Comparison of ENCODE assay signal across 13 cellular contexts in the genomic region with DNA sequence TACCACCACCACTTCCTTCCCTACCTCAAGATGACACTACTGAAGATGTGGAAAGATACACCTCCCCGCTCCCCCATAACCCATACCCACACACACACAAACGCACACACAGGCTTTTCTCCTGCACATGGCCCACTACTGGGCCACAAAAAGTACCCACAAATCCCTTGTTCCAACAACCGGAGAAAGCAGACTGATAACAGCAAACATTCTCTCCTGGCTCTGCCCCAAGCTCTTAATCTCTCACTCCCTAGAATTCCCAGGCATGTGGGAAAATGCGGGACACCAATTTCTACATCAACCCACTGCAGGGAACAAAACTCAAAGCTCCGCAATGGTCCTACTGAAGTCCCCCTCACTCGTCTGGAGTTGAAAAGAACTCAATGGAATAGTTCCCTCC.
A peak's percentile ranks its signal among the peaks of the same experiment; 100 is the strongest.
DNase-seq lines count a peak whose midpoint lies in the region; TF ChIP-seq lines count a peak whose summit lies in the region.
"Had no signal": no experiment of that assay in that cellular context is flagged by ENCODE, and none has a peak within 500 bp of the region (broad histone marks: within the 10 kb centered on the region; RNA-seq: fewer than 3 reads in every experiment).

No MANE protein-coding gene starts in this region.

- WGBS in esophagus muscularis mucosa: 80% methylated on average over 6 of the region's 6 CpGs

- H3K4me1 ChIP-seq in esophagus muscularis mucosa (no peaks in the 10 kb centered on the region), mucosa of stomach (ENCODE audit: control insufficient read depth, insufficient read depth, low read length) (peaks cover 46% of the 10 kb centered on the region)

- H3K36me3 ChIP-seq in esophagus muscularis mucosa: no peaks in the 10 kb centered on the region
- no peaks in the 10 kb centered on the region for H3K36me3 ChIP-seq in mucosa of stomach (ENCODE audit: control insufficient read depth, insufficient read depth, low read length)
- H3K36me3 ChIP-seq: BE2C had no signal

- no peak for TF ChIP-seq CTCF in esophagus muscularis mucosa (IDR thresholded peaks at IDR 0.05)

- no peak overlapping the region for H3K9ac ChIP-seq in mucosa of stomach (ENCODE audit: low read length)

- DNase-seq in Jurkat, Clone E6-1 (ENCODE audit: low read depth, low spot score): peak; percentile 12
- DNase-seq in amniotic epithelial cell (ENCODE audit: low read depth): peak; percentile 27
- peak; percentile 53 for DNase-seq in esophagus muscularis mucosa (ENCODE audit: extremely low spot score)
- no peak for DNase-seq in HuH-7.5 (ENCODE audit: low spot score)
- DNase-seq in GF-D8 (lab: John Stamatoyannopoulos, UW): no peak
- no peak for DNase-seq in D341Med (ENCODE audit: low spot score)
- DNase-seq: BE2C; CD8-positive, alpha-beta T cell; COR-L47 had no signal

- H3K27ac ChIP-seq in esophagus muscularis mucosa (replicated peaks in 1 of 4): no peak overlapping the region
- H3K27ac ChIP-seq: C4-2B, HL-60 had no signal

- TF ChIP-seq EP300 in esophagus muscularis mucosa (IDR thresholded peaks at IDR 0.05): no peak

- H3K4me3 ChIP-seq in Jurkat, Clone E6-1 (ENCODE audit: low read length): no peak overlapping the region
- H3K4me3 ChIP-seq in esophagus muscularis mucosa: no peak overlapping the region
- H3K4me3 ChIP-seq in mucosa of stomach (ENCODE audit: low read length): peak overlapping the region; percentile 10
- H3K4me3 ChIP-seq: A549 had no signal

- H3K9me3 ChIP-seq in esophagus muscularis mucosa: no peaks in the 10 kb centered on the region
- H3K9me3 ChIP-seq in mucosa of stomach (ENCODE audit: control insufficient read depth, low read length): no peaks in the 10 kb centered on the region
- H3K9me3 ChIP-seq: A549, BE2C had no signal

- intact Hi-C loops in esophagus muscularis mucosa (cut with DNase I): no loop called here

- no peaks in the 10 kb centered on the region for H3K27me3 ChIP-seq in esophagus muscularis mucosa
- H3K27me3 ChIP-seq in mucosa of stomach (ENCODE audit: control insufficient read depth, insufficient read depth, low read length): no peaks in the 10 kb centered on the region
- H3K27me3 ChIP-seq: BE2C had no signal

- TF ChIP-seq POLR2A in esophagus muscularis mucosa (IDR thresholded peaks at IDR 0.05; ENCODE audit: low read depth): no peak

Comparison
In these comparisons a context has a peak if more than half of its experiments do, and no peak if none do; other contexts are left out.
1. DNase-seq: peak in Jurkat, Clone E6-1 (single experiment), amniotic epithelial cell (single experiment) and esophagus muscularis mucosa (single experiment); none in HuH-7.5 (single experiment), GF-D8 (single experiment) and D341Med (single experiment).